ENCODE assay signal across 29 cellular contexts in the genomic region with DNA sequence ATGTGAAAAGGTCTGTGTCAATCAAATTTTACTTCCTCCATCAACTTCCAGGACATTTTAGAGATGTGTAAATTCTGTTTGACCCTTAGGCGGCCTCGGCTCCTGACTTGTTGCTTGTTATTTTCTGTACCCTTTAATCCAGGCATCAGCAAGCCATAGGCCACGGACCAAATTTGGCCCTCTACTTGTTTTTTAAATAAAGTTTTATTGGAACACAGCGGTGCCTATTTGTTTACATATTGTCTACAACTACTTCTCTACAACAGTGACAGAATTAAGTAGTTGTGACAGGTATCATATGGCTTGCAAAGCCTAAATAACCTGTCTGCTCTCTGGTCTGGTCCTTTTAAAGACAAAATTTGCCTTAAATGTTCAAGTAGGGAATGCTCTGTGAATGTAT. TPM values are rescaled to one million over a fixed set of nuclear protein-coding genes. Genes with fewer than 3 reads are reported as not detected.
"Had no signal": no experiment of that assay in that cellular context is flagged by ENCODE, and none has a peak within 500 bp of the region (broad histone marks: within the 10 kb centered on the region; RNA-seq: fewer than 3 reads in every experiment).

No MANE protein-coding gene starts in this region.

- H3K9me3 ChIP-seq: colonic mucosa, esophagus squamous epithelium, gastrocnemius medialis had no signal

- H3K79me2 ChIP-seq: hepatocyte had no signal

- DNase-seq: colonic mucosa; cortex of kidney; dermis blood vessel endothelial cell; dorsolateral prefrontal cortex; effector CD4-positive, alpha-beta T cell; effector CD8-positive, alpha-beta T cell; effector memory CD4-positive, alpha-beta T cell; effector memory CD8-positive, alpha-beta T cell; endodermal cell; erythroblast; esophagus squamous epithelium; foreskin fibroblast; foreskin keratinocyte; foreskin melanocyte; gastrocnemius medialis; glutamatergic neuron; head of caudate nucleus; heart left ventricle; heart right ventricle had no signal

- H3K36me3 ChIP-seq: colonic mucosa, esophagus muscularis mucosa, esophagus squamous epithelium, gastrocnemius medialis, gastroesophageal sphincter, heart left ventricle, heart right ventricle had no signal

- H3K4me1 ChIP-seq: colonic mucosa, esophagus squamous epithelium, foreskin keratinocyte, gastrocnemius medialis, gastroesophageal sphincter had no signal

- H2AFZ ChIP-seq: hepatocyte had no signal

- FAIRE-seq: endometrium, endothelial cell of umbilical vein, frontal cortex had no signal

- ATAC-seq: effector memory CD8-positive, alpha-beta T cell; esophagus mucosa; foreskin keratinocyte; gastrocnemius medialis; gastroesophageal sphincter; heart left ventricle; heart right ventricle had no signal

- H3K4me3 ChIP-seq: colonic mucosa, coronary artery, dorsolateral prefrontal cortex, esophagus muscularis mucosa, esophagus squamous epithelium, gastrocnemius medialis, gastroesophageal sphincter, heart left ventricle, heart right ventricle, hepatocyte had no signal

- H3K4me2 ChIP-seq: hepatocyte had no signal

- H3K27ac ChIP-seq: colonic mucosa, coronary artery, epithelial cell of prostate, esophagus muscularis mucosa, esophagus squamous epithelium, foreskin keratinocyte, gastrocnemius medialis, gastroesophageal sphincter, heart left ventricle, heart right ventricle, hepatocyte had no signal

RNA-seq across cellular contexts. Expression of gene TMEM132B, which starts 11.1 kb away (rescaled TPM):
- total RNA-seq: epithelial cell of proximal tubule had no signal
